Comparison of ENCODE assay signal across 22 cellular contexts in genomic region chr11:48127521-48128183, GRCh38.
A peak's percentile ranks its signal among the peaks of the same experiment; 100 is the strongest.
DNase-seq lines count a peak whose midpoint lies in the region; ATAC-seq and TF ChIP-seq lines count a peak whose summit lies in the region.
"Had no signal": no experiment of that assay in that cellular context is flagged by ENCODE, and none has a peak within 500 bp of the region (broad histone marks: within the 10 kb centered on the region; RNA-seq: fewer than 3 reads in every experiment).

No MANE protein-coding gene starts in this region.

- no peaks in the 10 kb centered on the region for H3K9me3 ChIP-seq in heart right ventricle
- H3K9me3 ChIP-seq in mesenchymal stem cell (ENCODE audit: control insufficient read depth, low read length): no peaks in the 10 kb centered on the region
- H3K9me3 ChIP-seq: Caco-2, MG63 had no signal

- no peak overlapping the region for H2BK120ac ChIP-seq in mesenchymal stem cell (ENCODE audit: low read depth, low read length)

- TF ChIP-seq CTCF in heart right ventricle (IDR thresholded peaks at IDR 0.05) (no peak), nephron progenitor cell (IDR thresholded peaks at IDR 0.05) (no peak)

- H3K36me3 ChIP-seq in heart right ventricle: peaks cover 0 to 95% (median 3%) of the 10 kb centered on the region in 9 donors
- H3K36me3 ChIP-seq in mesenchymal stem cell (ENCODE audit: control insufficient read depth in 1 of 2, insufficient read depth in 2 of 2, low read depth in 1 of 2, low read length in 2 of 2): peaks cover 52 to 61% of the 10 kb centered on the region in 2 experiments

- POLR2A ChIA-PET in activated CD4-positive, alpha-beta T cell treated with anti-CD3 and anti-CD28 coated beads, Interleukin-2, amount 10 ng/mL, durations not matched to agents 7 days and 5 days (lab: Charles Lee): no interaction called here

- no peak overlapping the region for H4K91ac ChIP-seq in mesenchymal stem cell (ENCODE audit: low read length)

- H3K27ac Mint-ChIP-seq in immature natural killer cell (peak overlapping the region in 4 of 6 donors; percentile 20 to 79 (median 63)), nephron progenitor cell (peak overlapping the region; percentile 84)
- H3K27ac Mint-ChIP-seq in activated CD4-positive, alpha-beta T cell treated with anti-CD3 and anti-CD28 coated beads, Interleukin-2, amount 10 ng/mL, durations not matched to agents 7 days and 5 days: no peak overlapping the region

- H2BK15ac ChIP-seq in mesenchymal stem cell (ENCODE audit: low read depth, poor library complexity, severe bottlenecking): no peak overlapping the region

- H3K27ac ChIP-seq in heart right ventricle (peak overlapping the region in 1 of 10 donors; percentile 1), mesenchymal stem cell (ENCODE audit: low read length, poor library complexity, severe bottlenecking) (no peak overlapping the region)
- H3K27ac ChIP-seq: HL-60 had no signal

- H3K27me3 ChIP-seq in heart right ventricle (no peaks in the 10 kb centered on the region), mesenchymal stem cell (ENCODE audit: control insufficient read depth in 1 of 2, insufficient read depth in 1 of 2, low read length in 2 of 2) (no peaks in the 10 kb centered on the region)
- H3K27me3 ChIP-seq: MG63 had no signal

- no peak overlapping the region for H2BK12ac ChIP-seq in mesenchymal stem cell (ENCODE audit: low read length in 2 of 2)

- no peak overlapping the region for H2AK5ac ChIP-seq in mesenchymal stem cell (ENCODE audit: low read length, severe bottlenecking)

- no peak overlapping the region for H3K4me3 Mint-ChIP-seq in immature natural killer cell
- H3K4me3 Mint-ChIP-seq in nephron progenitor cell: peak overlapping the region; percentile 10
- no peak overlapping the region for H3K4me3 Mint-ChIP-seq in activated CD4-positive, alpha-beta T cell treated with anti-CD3 and anti-CD28 coated beads, Interleukin-2, amount 10 ng/mL, durations not matched to agents 7 days and 5 days
- H3K4me3 Mint-ChIP-seq: CD4-positive, alpha-beta memory T cell had no signal

- no peak overlapping the region for H3K4ac ChIP-seq in mesenchymal stem cell (ENCODE audit: low read depth in 1 of 2, low read length in 2 of 2)

- H3K18ac ChIP-seq in mesenchymal stem cell (ENCODE audit: low read depth in 1 of 2, low read length in 2 of 2): no peak overlapping the region

- ATAC-seq in heart right ventricle: peak in 6 of 8 donors; percentile 31 to 76 (median 54)
- no peak for ATAC-seq in left ventricle myocardium superior
- no peak for ATAC-seq in HG03432 (IDR thresholded peaks at IDR 0.05; ENCODE audit: unreplicated experiment)
- ATAC-seq: HepG2, K562, PC-3 had no signal

- no peaks in the 10 kb centered on the region for H3K4me1 ChIP-seq in heart right ventricle
- H3K4me1 ChIP-seq in mesenchymal stem cell (ENCODE audit: control insufficient read depth, insufficient read depth, low read depth, low read length): peaks cover 4% of the 10 kb centered on the region
- H3K4me1 ChIP-seq: Caco-2 had no signal

- DNase-seq in heart right ventricle: peak in 1 of 2 donors; percentile 25
- no peak for DNase-seq in left ventricle myocardium superior
- DNase-seq in immature natural killer cell: no peak
- peak; percentile 26 for DNase-seq in nephron progenitor cell
- no peak for DNase-seq in inferior parietal cortex (ENCODE audit: extremely low spot score)
- no peak for DNase-seq in activated CD4-positive, alpha-beta T cell treated with anti-CD3 and anti-CD28 coated beads, Interleukin-2, amount 10 ng/mL, durations not matched to agents 7 days and 5 days
- DNase-seq in mesenchymal stem cell: no peak
- DNase-seq: Caco-2; CD4-positive, alpha-beta memory T cell; H7; MG63; NCI-H1436; NCI-H187 treated with DMSO at 0.1 percent for 48 hours; NCI-H2107; NCI-H446 treated with DMSO at 0.1 percent for 48 hours; NCI-H526 treated with DMSO at 0.1 percent for 48 hours; PC-3; SHP77 had no signal

- H3K9ac ChIP-seq in mesenchymal stem cell (ENCODE audit: low read length): no peak overlapping the region

- WGBS in heart right ventricle, 2 donors: 81 to 85% methylated on average over 22 of the region's 22 CpGs
- WGBS in mesenchymal stem cell: 97% methylated on average over 22 of the region's 22 CpGs

- H3K36me3 Mint-ChIP-seq in immature natural killer cell (peaks cover 37 to 68% (median 49%) of the 10 kb centered on the region in 3 donors), nephron progenitor cell (ENCODE audit: low read depth) (peaks cover 72% of the 10 kb centered on the region)
- peaks cover 63% of the 10 kb centered on the region for H3K36me3 Mint-ChIP-seq in activated CD4-positive, alpha-beta T cell treated with anti-CD3 and anti-CD28 coated beads, Interleukin-2, amount 10 ng/mL, durations not matched to agents 7 days and 5 days (ENCODE audit: low read depth)

- H2AFZ ChIP-seq in mesenchymal stem cell (ENCODE audit: low read depth, low read length): no peak overlapping the region

- H3K27me3 Mint-ChIP-seq in immature natural killer cell (ENCODE audit: low read depth in 3 of 3) (peaks cover 2% of the 10 kb centered on the region in 3 donors), nephron progenitor cell (ENCODE audit: low read depth, poor library complexity) (peaks cover 5% of the 10 kb centered on the region)
- H3K27me3 Mint-ChIP-seq in activated CD4-positive, alpha-beta T cell treated with anti-CD3 and anti-CD28 coated beads, Interleukin-2, amount 10 ng/mL, durations not matched to agents 7 days and 5 days: no peaks in the 10 kb centered on the region
- H3K27me3 Mint-ChIP-seq: CD4-positive, alpha-beta memory T cell had no signal

- no peak overlapping the region for H3K14ac ChIP-seq in mesenchymal stem cell (ENCODE audit: low read length in 2 of 2)

- H3K4me3 ChIP-seq in heart right ventricle (no peak overlapping the region), mesenchymal stem cell (ENCODE audit: insufficient read depth in 1 of 2, low read depth in 1 of 2, low read length in 2 of 2) (no peak overlapping the region)
- H3K4me3 ChIP-seq: K562, MG63 had no signal

- CTCF ChIA-PET in activated CD4-positive, alpha-beta T cell treated with anti-CD3 and anti-CD28 coated beads, Interleukin-2, amount 10 ng/mL, durations not matched to agents 7 days and 5 days (lab: Charles Lee): no interaction called here

- no peak overlapping the region for H3K4me2 ChIP-seq in mesenchymal stem cell (ENCODE audit: low read length, poor library complexity, severe bottlenecking)

- H3K79me1 ChIP-seq in mesenchymal stem cell (replicated peaks; ENCODE audit: low read length, poor library complexity, severe bottlenecking): peaks cover 49% of the 10 kb centered on the region

- H3K9me3 Mint-ChIP-seq in immature natural killer cell: no peaks in the 10 kb centered on the region
- H3K9me3 Mint-ChIP-seq in nephron progenitor cell: no peaks in the 10 kb centered on the region
- no peaks in the 10 kb centered on the region for H3K9me3 Mint-ChIP-seq in activated CD4-positive, alpha-beta T cell treated with anti-CD3 and anti-CD28 coated beads, Interleukin-2, amount 10 ng/mL, durations not matched to agents 7 days and 5 days
- H3K9me3 Mint-ChIP-seq: CD4-positive, alpha-beta memory T cell had no signal

- H3K23ac ChIP-seq in mesenchymal stem cell (ENCODE audit: low read length in 2 of 2): no peak overlapping the region

- H2BK5ac ChIP-seq in mesenchymal stem cell (ENCODE audit: low read depth, low read length, poor library complexity, severe bottlenecking): no peak overlapping the region

- H3K4me1 Mint-ChIP-seq in immature natural killer cell (peaks cover 21 to 58% of the 10 kb centered on the region in 2 donors), nephron progenitor cell (peaks cover 65% of the 10 kb centered on the region)
- peaks cover 18% of the 10 kb centered on the region for H3K4me1 Mint-ChIP-seq in activated CD4-positive, alpha-beta T cell treated with anti-CD3 and anti-CD28 coated beads, Interleukin-2, amount 10 ng/mL, durations not matched to agents 7 days and 5 days

- intact Hi-C loops in heart right ventricle (cut with DNase I) (no loop called here), left ventricle myocardium superior (cut with micrococcal nuclease) (no loop called here)

- H4K8ac ChIP-seq in mesenchymal stem cell (ENCODE audit: low read length): no peak overlapping the region

Comparison
In these comparisons a context has a peak if more than half of its experiments do, and no peak if none do; other contexts are left out.
1. ATAC-seq: peak in heart right ventricle (6 of 8); none in left ventricle myocardium superior (single experiment) and HG03432 (single experiment).